ENCODE assay signal across 8 cellular contexts in the genomic region with DNA sequence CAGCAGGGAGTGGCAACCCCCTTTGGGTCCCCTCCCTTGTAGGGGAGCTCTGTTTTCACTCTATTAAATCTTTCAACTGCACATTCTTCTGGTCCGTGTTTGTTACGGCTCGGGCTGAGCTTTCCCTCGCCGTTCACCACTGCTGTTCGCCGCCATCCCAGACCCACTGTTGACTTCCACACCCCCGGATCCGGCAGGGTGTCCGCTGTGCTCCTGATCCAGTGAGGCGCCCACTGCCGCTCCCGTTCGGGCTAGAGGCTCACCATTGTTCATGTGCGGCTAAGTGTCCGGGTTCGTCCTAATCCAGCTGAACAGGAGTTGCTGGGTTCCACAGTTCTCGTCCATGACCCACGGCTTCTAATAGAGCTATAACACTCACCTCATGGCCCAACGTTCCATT.
"Had no signal": no experiment of that assay in that cellular context is flagged by ENCODE, and none has a peak within 500 bp of the region (broad histone marks: within the 10 kb centered on the region; RNA-seq: fewer than 3 reads in every experiment).

No MANE protein-coding gene starts in this region.

- H3K27ac ChIP-seq: GM23248, HL-60 had no signal

- H3K4me3 ChIP-seq: GM23248, K562 had no signal

- DNase-seq: GM23248, GOT3, H9, HCEC 1CT, KG1 had no signal

- H2AFZ ChIP-seq: GM23248 had no signal

- ATAC-seq: HepG2, K562 had no signal

- H3K9ac ChIP-seq: GM23248 had no signal
